Comparison of ENCODE assay signal across 14 cellular contexts in the genomic region with DNA sequence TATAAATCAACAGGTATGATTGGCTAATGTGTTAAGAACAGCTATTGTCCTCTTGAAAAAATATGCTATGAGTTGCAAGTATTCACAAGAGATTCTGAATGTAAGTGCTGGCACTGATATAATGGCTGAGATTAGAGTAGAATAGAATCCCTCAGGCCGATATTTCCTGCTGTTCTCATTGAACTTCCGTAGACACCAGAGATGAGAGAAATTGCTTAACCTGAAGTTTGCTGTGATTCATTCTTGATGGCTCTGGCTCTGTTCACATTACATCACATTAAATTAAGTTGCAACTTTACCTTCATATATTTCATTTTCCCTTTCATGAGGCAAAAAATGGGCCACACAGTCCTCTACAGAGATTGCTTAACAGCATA.
"Had no signal": no experiment of that assay in that cellular context is flagged by ENCODE, and none has a peak within 500 bp of the region (broad histone marks: within the 10 kb centered on the region; RNA-seq: fewer than 3 reads in every experiment).

No MANE protein-coding gene starts in this region.

- H3K4me3 ChIP-seq: esophagus squamous epithelium, heart right ventricle, right atrium auricular region, skin epidermis, stomach, tibial artery had no signal

- H3K9me3 ChIP-seq: esophagus squamous epithelium, neutrophil, right atrium auricular region, stomach, tibial artery had no signal

- H3K36me3 ChIP-seq: esophagus squamous epithelium, heart right ventricle, neutrophil, right atrium auricular region, stomach, tibial artery had no signal

- H3K4me1 ChIP-seq: heart right ventricle, right atrium auricular region, stomach, tibial artery had no signal

- H3K27me3 ChIP-seq: neutrophil, right atrium auricular region, tibial artery had no signal

- H3K27ac ChIP-seq: esophagus squamous epithelium, heart right ventricle, neutrophil, right atrium auricular region, skin epidermis, stomach, tibial artery had no signal

- DNase-seq: activated CD4-positive, alpha-beta T cell treated with anti-CD3 and anti-CD28 coated beads, Interleukin-2, amount 10 ng/mL, durations not matched to agents 7 days and 5 days; activated CD4-positive, CD25-positive, alpha-beta regulatory T cell; activated CD8-positive, alpha-beta memory T cell treated with anti-CD3 and anti-CD28 coated beads for 24 hours; activated naive CD4-positive, alpha-beta T cell treated with anti-CD3 and anti-CD28 coated beads for 36 hours; endodermal cell; esophagus squamous epithelium; foreskin melanocyte; heart right ventricle; left ventricle myocardium superior; stomach; tibial artery had no signal
